ENCODE assay signal across 11 cellular contexts in genomic region chr10:68870545-68871104, GRCh38.
DNase-seq lines count a peak whose midpoint lies in the region; ATAC-seq lines count a peak whose summit lies in the region.
"Had no signal": no experiment of that assay in that cellular context is flagged by ENCODE, and none has a peak within 500 bp of the region (broad histone marks: within the 10 kb centered on the region; RNA-seq: fewer than 3 reads in every experiment).

No MANE protein-coding gene starts in this region.

- H3K36me3 Mint-ChIP-seq in stimulated activated naive CD8-positive, alpha-beta T cell treated with anti-CD3 and anti-CD28 coated beads, Interleukin-15, Interleukin-2, amounts not matched to agents 100 ng/mL and 50 ng/mL, for 24 hours (ENCODE audit: low read depth), result no peaks in the 10 kb centered on the region

- H3K4me1 Mint-ChIP-seq in stimulated activated naive CD8-positive, alpha-beta T cell treated with anti-CD3 and anti-CD28 coated beads, Interleukin-15, Interleukin-2, amounts not matched to agents 100 ng/mL and 50 ng/mL, for 24 hours (ENCODE audit: low read depth), result peaks cover 11% of the 10 kb centered on the region

- peak overlapping the region; percentile 9 for H3K27ac Mint-ChIP-seq in stimulated activated naive CD8-positive, alpha-beta T cell treated with anti-CD3 and anti-CD28 coated beads, Interleukin-15, Interleukin-2, amounts not matched to agents 100 ng/mL and 50 ng/mL, for 24 hours
- H3K27ac Mint-ChIP-seq: dendritic cell treated with granulocyte-macrophage colony-stimulating factor and Interleukin-4, amounts not matched to agents 40 ng/mL and 50 ng/mL, for 4 days had no signal

- no peak for ATAC-seq in GM19351 (IDR thresholded peaks at IDR 0.05; ENCODE audit: unreplicated experiment)

- DNase-seq in activated T-cell treated with anti-CD3 and anti-CD28 coated beads for 4 hours (peak; percentile 24), iris pigment epithelial cell (ENCODE audit: low read depth) (peak; percentile 1), epidermal melanocyte (ENCODE audit: insufficient read length, low spot score) (no peak), DMS153 (lab: John Stamatoyannopoulos, UW) (no peak)
- DNase-seq in activated T-cell treated with anti-CD3 and anti-CD28 coated beads, Interleukin-2, amount 50 U/mL, for 1 hour, result no peak
- peak; percentile 11 to 12 for DNase-seq in activated CD4-positive, alpha-beta T cell treated with anti-CD3 and anti-CD28 coated beads, Interleukin-2, amount 50 U/mL, for 4 hours
- DNase-seq: HCEC 1CT, trophoblast cell had no signal

- no peak overlapping the region for H3K4me3 Mint-ChIP-seq in stimulated activated naive CD8-positive, alpha-beta T cell treated with anti-CD3 and anti-CD28 coated beads, Interleukin-15, Interleukin-2, amounts not matched to agents 100 ng/mL and 50 ng/mL, for 24 hours
- H3K4me3 Mint-ChIP-seq: dendritic cell treated with granulocyte-macrophage colony-stimulating factor and Interleukin-4, amounts not matched to agents 40 ng/mL and 50 ng/mL, for 4 days had no signal

- H3K27me3 Mint-ChIP-seq in stimulated activated naive CD8-positive, alpha-beta T cell treated with anti-CD3 and anti-CD28 coated beads, Interleukin-15, Interleukin-2, amounts not matched to agents 100 ng/mL and 50 ng/mL, for 24 hours, result no peaks in the 10 kb centered on the region
- H3K27me3 Mint-ChIP-seq: dendritic cell treated with granulocyte-macrophage colony-stimulating factor and Interleukin-4, amounts not matched to agents 40 ng/mL and 50 ng/mL, for 4 days had no signal

- H3K9me3 Mint-ChIP-seq in stimulated activated naive CD8-positive, alpha-beta T cell treated with anti-CD3 and anti-CD28 coated beads, Interleukin-15, Interleukin-2, amounts not matched to agents 100 ng/mL and 50 ng/mL, for 24 hours, result peaks cover 8% of the 10 kb centered on the region

Comparison
In these comparisons a context has a peak if more than half of its experiments do, and no peak if none do; other contexts are left out.
1. DNase-seq: peak in activated T-cell treated with anti-CD3 and anti-CD28 coated beads for 4 hours (single experiment), activated CD4-positive, alpha-beta T cell treated with anti-CD3 and anti-CD28 coated beads, Interleukin-2, amount 50 U/mL, for 4 hours (2 of 2) and iris pigment epithelial cell (single experiment); none in activated T-cell treated with anti-CD3 and anti-CD28 coated beads, Interleukin-2, amount 50 U/mL, for 1 hour (single experiment), epidermal melanocyte (single experiment) and DMS153 (single experiment).